Comparison of ENCODE assay signal across 13 cellular contexts in genomic region chr7:23967949-23968599, GRCh38.
DNase-seq lines count a peak whose midpoint lies in the region; ATAC-seq and TF ChIP-seq lines count a peak whose summit lies in the region.
"Had no signal": no experiment of that assay in that cellular context is flagged by ENCODE, and none has a peak within 500 bp of the region (broad histone marks: within the 10 kb centered on the region; RNA-seq: fewer than 3 reads in every experiment).

No MANE protein-coding gene starts in this region.

- WGBS in endodermal cell (ENCODE audit: insufficient coverage in 1 of 2, insufficient read length in 1 of 2), 2 experiments: 75 to 91% methylated on average over 4 to 5 of the region's 5 CpGs

- H3K4me1 ChIP-seq in HUES48 (ENCODE audit: control insufficient read depth, insufficient read depth, low read length) (peaks cover 18% of the 10 kb centered on the region), endodermal cell (ENCODE audit: control insufficient read depth, insufficient read depth, low read length) (no peaks in the 10 kb centered on the region), gastrocnemius medialis (no peaks in the 10 kb centered on the region), A673 (ENCODE audit: insufficient read depth, low read length, poor library complexity, severe bottlenecking) (no peaks in the 10 kb centered on the region)

- no peak overlapping the region for H3K4me3 Mint-ChIP-seq in endodermal cell
- H3K4me3 Mint-ChIP-seq: natural killer cell had no signal

- H3K27ac Mint-ChIP-seq in endodermal cell: peak overlapping the region; percentile 74
- H3K27ac Mint-ChIP-seq: natural killer cell had no signal

- H3K4me3 ChIP-seq in GM06990 (replicated peaks; ENCODE audit: low read depth, low read length) (no peak overlapping the region), HUES48 (ENCODE audit: low read depth, low read length) (no peak overlapping the region), endodermal cell (ENCODE audit: low read length) (no peak overlapping the region), gastrocnemius medialis (no peak overlapping the region), A673 (ENCODE audit: low read depth, low read length, poor library complexity, severe bottlenecking) (no peak overlapping the region)

- no peak for TF ChIP-seq POLR2A in gastrocnemius medialis (IDR thresholded peaks at IDR 0.05)

- intact Hi-C loops in gastrocnemius medialis (cut with DNase I; ENCODE audit: low total_unique reads): no loop called here
- intact Hi-C loops in A673 (cut with micrococcal nuclease; ENCODE audit: unreplicated experiment): no loop called here

- H3K27ac ChIP-seq in HUES48 (ENCODE audit: low read depth, low read length) (peak overlapping the region; percentile 67), endodermal cell (ENCODE audit: low read depth, low read length) (peak overlapping the region; percentile 14), gastrocnemius medialis (no peak overlapping the region), A673 (ENCODE audit: low read depth, low read length, poor library complexity, severe bottlenecking) (no peak overlapping the region)

- BruUV-seq in A673 (replicated peaks; lab: Mats Ljungman, UMichigan): no TSS peak

- H3K9ac ChIP-seq in HUES48 (ENCODE audit: low read depth, low read length) (no peak overlapping the region), endodermal cell (ENCODE audit: extremely low read depth, low read length, poor library complexity, severe bottlenecking) (no peak overlapping the region)

- no peaks in the 10 kb centered on the region for H3K9me3 Mint-ChIP-seq in endodermal cell
- H3K9me3 Mint-ChIP-seq: natural killer cell had no signal

- peaks cover 15% of the 10 kb centered on the region for H3K4me1 Mint-ChIP-seq in endodermal cell
- H3K4me1 Mint-ChIP-seq: natural killer cell had no signal

- no peaks in the 10 kb centered on the region for H3K9me3 ChIP-seq in HUES48 (ENCODE audit: control insufficient read depth, insufficient read depth, low read length)
- no peaks in the 10 kb centered on the region for H3K9me3 ChIP-seq in endodermal cell (ENCODE audit: control insufficient read depth, low read length)
- no peaks in the 10 kb centered on the region for H3K9me3 ChIP-seq in gastrocnemius medialis
- no peaks in the 10 kb centered on the region for H3K9me3 ChIP-seq in A673 (ENCODE audit: low read depth, low read length, poor library complexity, severe bottlenecking)

- no peak for TF ChIP-seq CTCF in GM06990 (IDR thresholded peaks at IDR 0.05; ENCODE audit: insufficient read depth, low read length, poor library complexity, severe bottlenecking)
- no peak for TF ChIP-seq CTCF in endodermal cell (conservative IDR thresholded peaks at IDR 0.05)
- TF ChIP-seq CTCF in gastrocnemius medialis (IDR thresholded peaks at IDR 0.05 in 4 of 5, conservative IDR thresholded peaks at IDR 0.05 in 1 of 5): no peak
- TF ChIP-seq CTCF in A673 (conservative IDR thresholded peaks at IDR 0.05; ENCODE audit: low read depth, low read length): no peak

- H3K36me3 Mint-ChIP-seq in endodermal cell (ENCODE audit: low read depth): no peaks in the 10 kb centered on the region
- H3K36me3 Mint-ChIP-seq: natural killer cell had no signal

- in situ Hi-C loops in gastrocnemius medialis (cut with MboI; ENCODE audit: low sequenced_read_pairs in 4 of 4): no loop called here

- POLR2A ChIA-PET in A673 (lab: Charles Lee; ENCODE audit: low non-redundant PET): no interaction called here

- H3K27me3 ChIP-seq in GM06990 (replicated peaks; ENCODE audit: control insufficient read depth, insufficient read depth, low read length): no peaks in the 10 kb centered on the region; the same call in 1 of the 2 replicates
- H3K27me3 ChIP-seq in HUES48 (ENCODE audit: control insufficient read depth, insufficient read depth, low read length): no peaks in the 10 kb centered on the region
- H3K27me3 ChIP-seq in endodermal cell (ENCODE audit: control insufficient read depth, insufficient read depth, low read length, poor library complexity, severe bottlenecking): no peaks in the 10 kb centered on the region
- no peaks in the 10 kb centered on the region for H3K27me3 ChIP-seq in gastrocnemius medialis
- no peaks in the 10 kb centered on the region for H3K27me3 ChIP-seq in A673 (replicated peaks; ENCODE audit: insufficient read depth, low read depth, low read length, poor library complexity)

- CTCF ChIA-PET in A673 (lab: Charles Lee): no interaction called here

- no peaks in the 10 kb centered on the region for H3K36me3 ChIP-seq in GM06990 (ENCODE audit: control insufficient read depth, insufficient read depth, low read length)
- no peaks in the 10 kb centered on the region for H3K36me3 ChIP-seq in HUES48 (ENCODE audit: control insufficient read depth, insufficient read depth, low read length)
- H3K36me3 ChIP-seq in endodermal cell (ENCODE audit: control insufficient read depth, insufficient read depth, low read length): no peaks in the 10 kb centered on the region
- H3K36me3 ChIP-seq in gastrocnemius medialis: no peaks in the 10 kb centered on the region
- no peaks in the 10 kb centered on the region for H3K36me3 ChIP-seq in A673 (ENCODE audit: insufficient read depth, low read length, poor library complexity, severe bottlenecking)

- peak; percentile 41 for DNase-seq in GM06990 (ENCODE audit: extremely low read depth, insufficient read length)
- DNase-seq in endodermal cell: peak; percentile 51
- DNase-seq in gastrocnemius medialis: no peak
- no peak for DNase-seq in Ammon's horn (ENCODE audit: low spot score)
- DNase-seq in A673 (ENCODE audit: low spot score): no peak
- no peak for DNase-seq in Kasumi-1 (lab: John Stamatoyannopoulos, UW)
- DNase-seq: cortex of kidney, HCEC 1CT, hypothalamus, natural killer cell, NCI-H1092 had no signal

- ATAC-seq in GM18519 (IDR thresholded peaks at IDR 0.05; ENCODE audit: low FRiP score, unreplicated experiment): peak; percentile 48
- no peak for ATAC-seq in gastrocnemius medialis
- ATAC-seq: natural killer cell had no signal

- H3K27me3 Mint-ChIP-seq in endodermal cell (ENCODE audit: insufficient read depth): no peaks in the 10 kb centered on the region

Comparison
In these comparisons a context has a peak if more than half of its experiments do, and no peak if none do; other contexts are left out.
1. DNase-seq: peak in GM06990 (single experiment) and endodermal cell (single experiment); none in gastrocnemius medialis (0 of 2), Ammon's horn (single experiment), A673 (single experiment) and Kasumi-1 (0 of 2).
2. H3K27ac ChIP-seq: peak in HUES48 (single experiment) and endodermal cell (single experiment); none in gastrocnemius medialis (0 of 4) and A673 (single experiment).